Comparison of ENCODE assay signal across 28 cellular contexts in the genomic region with DNA sequence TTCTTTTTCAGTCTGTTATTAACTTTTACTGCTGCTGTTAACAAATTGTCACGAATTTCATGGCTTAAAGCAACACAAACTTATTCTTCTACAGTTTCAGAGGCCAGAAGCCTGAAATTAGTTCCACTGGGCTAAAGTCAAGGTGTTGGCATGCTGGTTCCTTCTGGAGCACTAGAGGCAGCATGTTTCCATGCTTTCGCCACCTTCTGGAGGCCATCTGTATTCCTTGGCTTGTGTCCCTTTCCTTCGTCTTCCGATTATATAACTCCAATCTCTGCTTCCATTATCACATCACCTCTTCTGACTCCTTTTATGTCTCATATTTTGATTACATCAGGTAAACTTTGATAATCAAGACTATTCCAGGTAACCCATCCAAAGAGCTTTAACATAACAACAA.
DNase-seq lines count a peak whose midpoint lies in the region; ATAC-seq, FAIRE-seq and TF ChIP-seq lines count a peak whose summit lies in the region.
"Had no signal": no experiment of that assay in that cellular context is flagged by ENCODE, and none has a peak within 500 bp of the region (broad histone marks: within the 10 kb centered on the region; RNA-seq: fewer than 3 reads in every experiment).

No MANE protein-coding gene starts in this region.

- TF ChIP-seq CTCF in HCT116 (IDR thresholded peaks at IDR 0.05 in 2 of 3, conservative IDR thresholded peaks at IDR 0.05 in 1 of 3; ENCODE audit: borderline replicate concordance in 1 of 3, insufficient read depth in 1 of 3, low read depth in 2 of 3, low read length in 2 of 3): peak in 2 of 3 experiments; percentile 10 to 17; a peak in 2 of 6 replicates
- TF ChIP-seq CTCF in bronchial epithelial cell (IDR thresholded peaks at IDR 0.05; ENCODE audit: insufficient read depth, low read length, severe bottlenecking): no peak

- RAD21 ChIA-PET in HCT116 (lab: Charles Lee; ENCODE audit: low non-redundant PET in 1 of 2, low total read pairs in 2 of 2, uncharacterized antibody in 2 of 2, unreplicated experiment in 2 of 2): no interaction called here

- H3K9ac ChIP-seq in HCT116 (ENCODE audit: low read length): no peak overlapping the region

- CTCF ChIA-PET in HCT116 (lab: Charles Lee): no interaction called here

- H2AFZ ChIP-seq in HCT116 (ENCODE audit: low read depth, low read length, poor library complexity, severe bottlenecking): peak overlapping the region; percentile 9
- H2AFZ ChIP-seq: PC-9 had no signal

- H3K4me1 ChIP-seq in HCT116 (ENCODE audit: control insufficient read depth in 1 of 2, insufficient read depth in 2 of 2, low read length in 2 of 2): no peaks in the 10 kb centered on the region
- H3K4me1 ChIP-seq: BE2C had no signal

- DNase-seq in DMS 273 (lab: John Stamatoyannopoulos, UW; ENCODE audit: unreplicated experiment) (peak; percentile 28), DMS 273 treated with DMSO at 0.1 percent for 48 hours (lab: John Stamatoyannopoulos, UW) (no peak), HCT116 (ENCODE audit: low read depth, low spot score) (peak; percentile 4), bronchial epithelial cell (ENCODE audit: low read depth) (no peak), iPS-NIHi7 (ENCODE audit: extremely low spot score) (peak; percentile 12)
- DNase-seq in stimulated activated effector memory CD8-positive, alpha-beta T cell treated with anti-CD3 and anti-CD28 coated beads, Interleukin-12 subunit alpha, Interleukin-12 subunit beta, amount 100 ng/mL, for 72 hours (ENCODE audit: low spot score in 2 of 2): no peak
- DNase-seq: 8988T; ACHN; BE2C; CD4-positive, CD25-positive, alpha-beta regulatory T cell; EL; GF-D8; GOT3; Karpas-422; NCI-H1092 treated with DMSO at 0.1 percent for 48 hours; NCI-H1436 treated with DMSO at 0.1 percent for 48 hours; NCI-H1930; NCI-H2107; NCI-H748 treated with DMSO at 0.1 percent for 48 hours; NK-92 treated with Interleukin-12 subunit alpha and Interleukin-12 subunit beta, amount 100 ng/mL, for 24 hours; PC-9; RPMI8226; SHP77 had no signal

- FAIRE-seq in bronchial epithelial cell (lab: Jason Lieb, UNC): peak; percentile 70
- FAIRE-seq: GM12891, GM19239 had no signal

- intact Hi-C loops in HCT116 (cut with micrococcal nuclease): no loop called here

- no peaks in the 10 kb centered on the region for H3K36me3 Mint-ChIP-seq in stimulated activated effector memory CD8-positive, alpha-beta T cell treated with anti-CD3 and anti-CD28 coated beads, Interleukin-12 subunit alpha, Interleukin-12 subunit beta, amount 100 ng/mL, for 72 hours
- H3K36me3 Mint-ChIP-seq: CD4-positive, CD25-positive, alpha-beta regulatory T cell had no signal

- no peaks in the 10 kb centered on the region for H3K9me2 ChIP-seq in HCT116 (ENCODE audit: insufficient read depth)

- POLR2A ChIA-PET in HCT116 (lab: Charles Lee): no interaction called here

- H3K4me3 Mint-ChIP-seq in stimulated activated effector memory CD8-positive, alpha-beta T cell treated with anti-CD3 and anti-CD28 coated beads, Interleukin-12 subunit alpha, Interleukin-12 subunit beta, amount 100 ng/mL, for 72 hours: no peak overlapping the region
- H3K4me3 Mint-ChIP-seq: CD4-positive, CD25-positive, alpha-beta regulatory T cell had no signal

- no peak for TF ChIP-seq POLR2A in HCT116 (IDR thresholded peaks at IDR 0.05; ENCODE audit: borderline replicate concordance, extremely low read depth, insufficient read depth, insufficient read length)

- peak; percentile 13; the same call in 1 of the 2 replicates for TF ChIP-seq RAD21 in HCT116 (IDR thresholded peaks at IDR 0.05; ENCODE audit: low read depth)

- peak; percentile 54; the same call in 1 of the 2 replicates for ATAC-seq in HCT116
- no peak for ATAC-seq in GM18511 (IDR thresholded peaks at IDR 0.05; ENCODE audit: unreplicated experiment)
- ATAC-seq in GM21381 (IDR thresholded peaks at IDR 0.05; ENCODE audit: unreplicated experiment): no peak
- ATAC-seq in stimulated activated effector memory CD8-positive, alpha-beta T cell treated with anti-CD3 and anti-CD28 coated beads, Interleukin-12 subunit alpha, Interleukin-12 subunit beta, amount 100 ng/mL, for 72 hours: no peak

- no peaks in the 10 kb centered on the region for H3K27me3 ChIP-seq in HCT116 (ENCODE audit: insufficient read depth, low read length)
- H3K27me3 ChIP-seq in bronchial epithelial cell (ENCODE audit: control insufficient read depth, insufficient read depth, low read length): no peaks in the 10 kb centered on the region
- H3K27me3 ChIP-seq: BE2C had no signal

- H3K79me2 ChIP-seq in HCT116 (ENCODE audit: insufficient read depth, low read length): no peaks in the 10 kb centered on the region

- H3K9me3 Mint-ChIP-seq in stimulated activated effector memory CD8-positive, alpha-beta T cell treated with anti-CD3 and anti-CD28 coated beads, Interleukin-12 subunit alpha, Interleukin-12 subunit beta, amount 100 ng/mL, for 72 hours: peaks cover 17% of the 10 kb centered on the region

- no peak overlapping the region for H3K27ac ChIP-seq in HCT116 (ENCODE audit: low read depth, low read length)
- H3K27ac ChIP-seq: HL-60, PC-9 had no signal

- no peaks in the 10 kb centered on the region for H3K9me3 ChIP-seq in HCT116 (ENCODE audit: control insufficient read depth in 1 of 2, insufficient read depth in 1 of 2, low read depth in 1 of 2, low read length in 2 of 2)
- H3K9me3 ChIP-seq: BE2C had no signal

- no peaks in the 10 kb centered on the region for H4K20me1 ChIP-seq in HCT116 (ENCODE audit: insufficient read depth)

- no TSS peak for BruUV-seq in HCT116 (replicated peaks; lab: Mats Ljungman, UMichigan)

- no peaks in the 10 kb centered on the region for H3K4me1 Mint-ChIP-seq in stimulated activated effector memory CD8-positive, alpha-beta T cell treated with anti-CD3 and anti-CD28 coated beads, Interleukin-12 subunit alpha, Interleukin-12 subunit beta, amount 100 ng/mL, for 72 hours
- H3K4me1 Mint-ChIP-seq: CD4-positive, CD25-positive, alpha-beta regulatory T cell had no signal

- H3K27ac Mint-ChIP-seq in stimulated activated effector memory CD8-positive, alpha-beta T cell treated with anti-CD3 and anti-CD28 coated beads, Interleukin-12 subunit alpha, Interleukin-12 subunit beta, amount 100 ng/mL, for 72 hours: no peak overlapping the region
- H3K27ac Mint-ChIP-seq: CD4-positive, CD25-positive, alpha-beta regulatory T cell had no signal

- H3K4me3 ChIP-seq in HCT116 (replicated peaks in 1 of 2; ENCODE audit: low read depth in 1 of 2, low read length in 2 of 2): no peak overlapping the region
- no peak overlapping the region for H3K4me3 ChIP-seq in bronchial epithelial cell (ENCODE audit: low read depth, low read length)
- H3K4me3 ChIP-seq: PC-9 had no signal

- H3K36me3 ChIP-seq in HCT116 (ENCODE audit: control insufficient read depth in 1 of 2, insufficient read depth in 2 of 2, low read length in 2 of 2) (no peaks in the 10 kb centered on the region), bronchial epithelial cell (ENCODE audit: control insufficient read depth, insufficient read depth, low read length) (no peaks in the 10 kb centered on the region)
- H3K36me3 ChIP-seq: BE2C had no signal

- H3K4me2 ChIP-seq in HCT116 (ENCODE audit: low read length): no peak overlapping the region
- H3K4me2 ChIP-seq: PC-9 had no signal

TF ChIP-seq in HCT116, 20 proteins besides CTCF, POLR2A, EP300 and RAD21 (continues in another document):
- TF ChIP-seq CEBPB (IDR thresholded peaks at IDR 0.05; ENCODE audit: low read depth): no peak
- TF ChIP-seq SIN3A (IDR thresholded peaks at IDR 0.05; ENCODE audit: low read depth): no peak
- TF ChIP-seq, protein P1, sequence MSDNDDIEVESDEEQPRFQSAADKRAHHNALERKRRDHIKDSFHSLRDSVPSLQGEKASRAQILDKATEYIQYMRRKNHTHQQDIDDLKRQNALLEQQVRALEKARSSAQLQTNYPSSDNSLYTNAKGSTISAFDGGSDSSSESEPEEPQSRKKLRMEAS (IDR thresholded peaks at IDR 0.05): no peak
- no peak for TF ChIP-seq CBX3 (IDR thresholded peaks at IDR 0.05; ENCODE audit: low read depth)
- no peak for TF ChIP-seq EZH2phosphoT487 (IDR thresholded peaks at IDR 0.05; ENCODE audit: borderline replicate concordance)
- TF ChIP-seq ZFX (IDR thresholded peaks at IDR 0.05): no peak
- TF ChIP-seq POLR2AphosphoS5 (IDR thresholded peaks at IDR 0.05; ENCODE audit: low read depth, low read length): no peak
- TF ChIP-seq, protein P2, sequence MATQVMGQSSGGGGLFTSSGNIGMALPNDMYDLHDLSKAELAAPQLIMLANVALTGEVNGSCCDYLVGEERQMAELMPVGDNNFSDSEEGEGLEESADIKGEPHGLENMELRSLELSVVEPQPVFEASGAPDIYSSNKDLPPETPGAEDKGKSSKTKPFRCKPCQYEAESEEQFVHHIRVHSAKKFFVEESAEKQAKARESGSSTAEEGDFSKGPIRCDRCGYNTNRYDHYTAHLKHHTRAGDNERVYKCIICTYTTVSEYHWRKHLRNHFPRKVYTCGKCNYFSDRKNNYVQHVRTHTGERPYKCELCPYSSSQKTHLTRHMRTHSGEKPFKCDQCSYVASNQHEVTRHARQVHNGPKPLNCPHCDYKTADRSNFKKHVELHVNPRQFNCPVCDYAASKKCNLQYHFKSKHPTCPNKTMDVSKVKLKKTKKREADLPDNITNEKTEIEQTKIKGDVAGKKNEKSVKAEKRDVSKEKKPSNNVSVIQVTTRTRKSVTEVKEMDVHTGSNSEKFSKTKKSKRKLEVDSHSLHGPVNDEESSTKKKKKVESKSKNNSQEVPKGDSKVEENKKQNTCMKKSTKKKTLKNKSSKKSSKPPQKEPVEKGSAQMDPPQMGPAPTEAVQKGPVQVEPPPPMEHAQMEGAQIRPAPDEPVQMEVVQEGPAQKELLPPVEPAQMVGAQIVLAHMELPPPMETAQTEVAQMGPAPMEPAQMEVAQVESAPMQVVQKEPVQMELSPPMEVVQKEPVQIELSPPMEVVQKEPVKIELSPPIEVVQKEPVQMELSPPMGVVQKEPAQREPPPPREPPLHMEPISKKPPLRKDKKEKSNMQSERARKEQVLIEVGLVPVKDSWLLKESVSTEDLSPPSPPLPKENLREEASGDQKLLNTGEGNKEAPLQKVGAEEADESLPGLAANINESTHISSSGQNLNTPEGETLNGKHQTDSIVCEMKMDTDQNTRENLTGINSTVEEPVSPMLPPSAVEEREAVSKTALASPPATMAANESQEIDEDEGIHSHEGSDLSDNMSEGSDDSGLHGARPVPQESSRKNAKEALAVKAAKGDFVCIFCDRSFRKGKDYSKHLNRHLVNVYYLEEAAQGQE (IDR thresholded peaks at IDR 0.05; ENCODE audit: low read depth): no peak
- no peak for TF ChIP-seq ATF3 (IDR thresholded peaks at IDR 0.05)
- TF ChIP-seq ZNF274 (IDR thresholded peaks at IDR 0.05; ENCODE audit: low read depth, low read length): no peak
- TF ChIP-seq SP1 (IDR thresholded peaks at IDR 0.05; ENCODE audit: low read depth): no peak
- TF ChIP-seq EZH2 (IDR thresholded peaks at IDR 0.05): no peak
- no peak for TF ChIP-seq ELF1 (IDR thresholded peaks at IDR 0.05; ENCODE audit: borderline replicate concordance, low read depth)
- TF ChIP-seq JUND (IDR thresholded peaks at IDR 0.05): no peak

Comparison
In these comparisons a context has a peak if more than half of its experiments do, and no peak if none do; other contexts are left out.
1. DNase-seq: peak in DMS 273 (single experiment), HCT116 (single experiment) and iPS-NIHi7 (single experiment); none in DMS 273 treated with DMSO at 0.1 percent for 48 hours (single experiment), bronchial epithelial cell (single experiment) and stimulated activated effector memory CD8-positive, alpha-beta T cell treated with anti-CD3 and anti-CD28 coated beads, Interleukin-12 subunit alpha, Interleukin-12 subunit beta, amount 100 ng/mL, for 72 hours (0 of 2).